ENCODE assay signal across 1 cellular context in genomic region chr9:81610739-81611107, GRCh38.
TF ChIP-seq lines count a peak whose summit lies in the region.

No MANE protein-coding gene starts in this region.

TF ChIP-seq in HepG2, 621 proteins besides CTCF, POLR2A, EP300 and RAD21 (continued from another document):
- TF ChIP-seq, protein P1, sequence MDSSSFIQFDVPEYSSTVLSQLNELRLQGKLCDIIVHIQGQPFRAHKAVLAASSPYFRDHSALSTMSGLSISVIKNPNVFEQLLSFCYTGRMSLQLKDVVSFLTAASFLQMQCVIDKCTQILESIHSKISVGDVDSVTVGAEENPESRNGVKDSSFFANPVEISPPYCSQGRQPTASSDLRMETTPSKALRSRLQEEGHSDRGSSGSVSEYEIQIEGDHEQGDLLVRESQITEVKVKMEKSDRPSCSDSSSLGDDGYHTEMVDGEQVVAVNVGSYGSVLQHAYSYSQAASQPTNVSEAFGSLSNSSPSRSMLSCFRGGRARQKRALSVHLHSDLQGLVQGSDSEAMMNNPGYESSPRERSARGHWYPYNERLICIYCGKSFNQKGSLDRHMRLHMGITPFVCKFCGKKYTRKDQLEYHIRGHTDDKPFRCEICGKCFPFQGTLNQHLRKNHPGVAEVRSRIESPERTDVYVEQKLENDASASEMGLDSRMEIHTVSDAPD (CRISPR knock-in tag; IDR thresholded peaks at IDR 0.05), result 0 out of 2 replicates have a peak, but pooled peaks have one; percentile 12
- TF ChIP-seq SNAI1 (CRISPR knock-in tag; IDR thresholded peaks at IDR 0.05; ENCODE audit: borderline replicate concordance) (0 out of 2 replicates have a peak, but pooled peaks have one; percentile 1), YEATS4 (CRISPR knock-in tag; IDR thresholded peaks at IDR 0.05; ENCODE audit: borderline replicate concordance) (peak; percentile 8; the same call in 1 of the 2 replicates), YY1 (IDR thresholded peaks at IDR 0.05; ENCODE audit: insufficient read depth, insufficient replicate concordance, low read depth, low read length) (no peak), MXD4 (CRISPR knock-in tag; IDR thresholded peaks at IDR 0.05) (0 out of 2 replicates have a peak, but pooled peaks have one; percentile 16), NFIC (IDR thresholded peaks at IDR 0.05; ENCODE audit: low read length) (peak; percentile 37; the same call in 1 of the 2 replicates), HMGXB3 (CRISPR knock-in tag; IDR thresholded peaks at IDR 0.05; ENCODE audit: borderline replicate concordance) (0 out of 2 replicates have a peak, but pooled peaks have one; percentile 10), REXO4 (CRISPR knock-in tag; IDR thresholded peaks at IDR 0.05; ENCODE audit: borderline replicate concordance) (no peak), CHD4 (IDR thresholded peaks at IDR 0.05; ENCODE audit: borderline replicate concordance, low read length) (peak; percentile 80; the same call in 1 of the 2 replicates), ZNF232 (CRISPR knock-in tag; IDR thresholded peaks at IDR 0.05; ENCODE audit: borderline replicate concordance) (no peak), KLF6 (CRISPR knock-in tag; IDR thresholded peaks at IDR 0.05) (no peak), HMGXB4 (CRISPR knock-in tag; IDR thresholded peaks at IDR 0.05; ENCODE audit: borderline replicate concordance in 1 of 2, low read depth in 1 of 2) (0 out of 4 replicates have a peak, but pooled peaks of 1 of the 2 experiments have one; percentile 28), ZNF329 (CRISPR knock-in tag; IDR thresholded peaks at IDR 0.05; ENCODE audit: low read depth) (no peak), PHF5A (CRISPR knock-in tag; IDR thresholded peaks at IDR 0.05; ENCODE audit: low read depth, unreplicated experiment) (no peak), FOXC1 (CRISPR knock-in tag; IDR thresholded peaks at IDR 0.05; ENCODE audit: borderline replicate concordance) (no peak), KDM3A (CRISPR knock-in tag; IDR thresholded peaks at IDR 0.05; ENCODE audit: low read depth) (0 out of 2 replicates have a peak, but pooled peaks have one; percentile 7), ZNF564 (CRISPR knock-in tag; IDR thresholded peaks at IDR 0.05) (0 out of 2 replicates have a peak, but pooled peaks have one; percentile 5), NRL (CRISPR knock-in tag; IDR thresholded peaks at IDR 0.05; ENCODE audit: borderline replicate concordance) (no peak), ARID3A (IDR thresholded peaks at IDR 0.05; ENCODE audit: low read depth, low read length) (0 out of 2 replicates have a peak, but pooled peaks have one; percentile 3), ZBTB7A (CRISPR knock-in tag; IDR thresholded peaks at IDR 0.05) (peak; percentile 1; the same call in 1 of the 2 replicates)
- TF ChIP-seq, protein P2, sequence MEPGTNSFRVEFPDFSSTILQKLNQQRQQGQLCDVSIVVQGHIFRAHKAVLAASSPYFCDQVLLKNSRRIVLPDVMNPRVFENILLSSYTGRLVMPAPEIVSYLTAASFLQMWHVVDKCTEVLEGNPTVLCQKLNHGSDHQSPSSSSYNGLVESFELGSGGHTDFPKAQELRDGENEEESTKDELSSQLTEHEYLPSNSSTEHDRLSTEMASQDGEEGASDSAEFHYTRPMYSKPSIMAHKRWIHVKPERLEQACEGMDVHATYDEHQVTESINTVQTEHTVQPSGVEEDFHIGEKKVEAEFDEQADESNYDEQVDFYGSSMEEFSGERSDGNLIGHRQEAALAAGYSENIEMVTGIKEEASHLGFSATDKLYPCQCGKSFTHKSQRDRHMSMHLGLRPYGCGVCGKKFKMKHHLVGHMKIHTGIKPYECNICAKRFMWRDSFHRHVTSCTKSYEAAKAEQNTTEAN (CRISPR knock-in tag; conservative IDR thresholded peaks at IDR 0.05), result no peak
TF ChIP-seq in HepG2: peak in this region for 16.
